8 cellular contexts compared by ENCODE assay signal in the genomic region with DNA sequence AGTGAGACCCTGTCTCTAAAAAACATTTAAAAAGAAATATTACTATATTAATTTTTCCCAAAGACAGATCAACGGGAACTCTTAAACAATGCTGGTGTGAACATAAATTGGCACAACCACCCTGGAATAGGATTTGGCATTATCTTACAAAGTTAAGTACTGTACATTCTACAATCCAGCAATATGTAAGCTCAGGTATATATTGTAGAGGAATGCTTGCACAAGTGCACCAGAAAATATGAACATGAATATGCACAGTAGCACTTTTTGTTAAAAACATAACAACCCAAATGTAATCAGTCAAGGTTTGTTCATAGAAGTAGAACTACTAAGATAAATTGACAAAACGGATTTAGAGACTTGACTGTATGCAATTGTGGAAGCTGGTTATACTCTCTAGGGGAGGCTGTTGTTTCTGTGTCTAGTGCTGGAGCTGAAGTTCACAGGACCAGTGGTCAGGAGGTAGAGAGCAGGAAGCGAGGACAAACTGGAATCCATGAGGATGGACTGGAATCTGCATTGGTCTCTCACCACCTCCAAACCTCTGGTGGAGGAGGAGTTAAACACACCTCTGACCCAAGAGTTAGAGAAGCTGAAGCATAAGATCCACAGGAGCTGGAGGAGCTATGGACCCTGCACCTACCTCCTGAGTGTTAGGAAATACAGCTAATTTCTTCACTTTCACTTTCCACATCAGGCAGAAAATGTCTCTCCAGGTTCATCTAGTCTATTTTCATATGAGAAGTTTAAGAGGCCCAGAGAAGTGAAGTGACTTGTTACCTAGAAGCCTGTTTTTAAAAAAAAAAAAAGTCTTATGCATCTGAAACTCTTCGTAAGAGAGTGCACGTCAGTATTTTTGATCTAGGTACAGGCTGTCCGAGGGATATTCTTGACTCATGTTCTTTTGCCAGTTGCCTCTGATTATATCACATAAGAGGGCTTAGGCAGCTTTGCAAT. TPM values are rescaled to one million over a fixed set of nuclear protein-coding genes. Genes with fewer than 3 reads are reported as not detected.
DNase-seq lines count a peak whose midpoint lies in the region; ATAC-seq and TF ChIP-seq lines count a peak whose summit lies in the region.

No MANE protein-coding gene starts in this region.

- peak overlapping the region in 3 of 5 donors; percentile 25 to 63 (median 43) for H3K27ac ChIP-seq in adrenal gland

- TF ChIP-seq POLR2A in adrenal gland (IDR thresholded peaks at IDR 0.05) = no peak

- no peaks in the 10 kb centered on the region for H3K9me3 ChIP-seq in adrenal gland (replicated peaks in 1 of 3)

- 27 to 50% (median 42%) methylated on average over 6 of the region's 6 CpGs for WGBS in adrenal gland, 4 donors

- ATAC-seq in HG03175 (IDR thresholded peaks at IDR 0.05; ENCODE audit: unreplicated experiment) (peak; percentile 66), HG02870 (IDR thresholded peaks at IDR 0.05; ENCODE audit: unreplicated experiment) (no peak)

- peak; percentile 33 for DNase-seq in NOMO-1 treated with DMSO at 0.1 percent for 48 hours (lab: John Stamatoyannopoulos, UW; ENCODE audit: unreplicated experiment)
- DNase-seq in NOMO-1 treated with dmso at 0.1 percent for 144 hours (lab: John Stamatoyannopoulos, UW; ENCODE audit: unreplicated experiment) = no peak
- DNase-seq in adrenal gland = peak in 2 of 7 donors; percentile 24 to 29
- DNase-seq in midbrain (lab: John Stamatoyannopoulos, UW) = peak; percentile 24
- DNase-seq in mucosa of gallbladder (ENCODE audit: low spot score) = no peak
- no peak for DNase-seq in H7

- no peaks in the 10 kb centered on the region for H3K36me3 ChIP-seq in adrenal gland (replicated peaks in 1 of 2)
- no peaks in the 10 kb centered on the region for H3K36me3 ChIP-seq in H7 (replicated peaks; ENCODE audit: control insufficient read depth, insufficient read depth, low read length)

- TF ChIP-seq CTCF in adrenal gland (IDR thresholded peaks at IDR 0.05) = no peak

- intact Hi-C loops in adrenal gland (cut with DNase I) = no loop called here

- H3K4me3 ChIP-seq in adrenal gland = peak overlapping the region in 1 of 4 donors; percentile 41
- no peak overlapping the region for H3K4me3 ChIP-seq in H7 (ENCODE audit: insufficient read depth, low read depth, low read length)

- H3K4me1 ChIP-seq in adrenal gland (replicated peaks in 1 of 2) = peaks cover 0 to 6% of the 10 kb centered on the region in 2 donors

- H3K27me3 ChIP-seq in adrenal gland = no peaks in the 10 kb centered on the region
- H3K27me3 ChIP-seq in H7 (ENCODE audit: control insufficient read depth, insufficient read depth, low read length) = no peaks in the 10 kb centered on the region

RNA-seq across cellular contexts. Expression of gene RIC1, which starts 20.3 kb away (rescaled TPM):
- total RNA-seq in adrenal gland = 10 to 100 TPM; 15.4 to 33.1 (median 18.6) TPM
- 10 to 100 TPM in 1 of 3 donors, 1 to 10 TPM in 2; 3.6 to 11.3 (median 3.8) TPM for polyA plus RNA-seq in adrenal gland
- total RNA-seq in mucosa of gallbladder = 17.0 TPM
- total RNA-seq in H7 (2014; rRNA removed; shearing (Covaris generic)) = 19.9 and 20.9 TPM in 2 replicates

Comparison
In these comparisons a context has a peak if more than half of its experiments do, and no peak if none do; other contexts are left out.
1. DNase-seq: peak in NOMO-1 treated with DMSO at 0.1 percent for 48 hours (single experiment) and midbrain (single experiment); none in NOMO-1 treated with dmso at 0.1 percent for 144 hours (single experiment), mucosa of gallbladder (single experiment) and H7 (single experiment).